2 cellular contexts compared by ENCODE assay signal in the genomic region with DNA sequence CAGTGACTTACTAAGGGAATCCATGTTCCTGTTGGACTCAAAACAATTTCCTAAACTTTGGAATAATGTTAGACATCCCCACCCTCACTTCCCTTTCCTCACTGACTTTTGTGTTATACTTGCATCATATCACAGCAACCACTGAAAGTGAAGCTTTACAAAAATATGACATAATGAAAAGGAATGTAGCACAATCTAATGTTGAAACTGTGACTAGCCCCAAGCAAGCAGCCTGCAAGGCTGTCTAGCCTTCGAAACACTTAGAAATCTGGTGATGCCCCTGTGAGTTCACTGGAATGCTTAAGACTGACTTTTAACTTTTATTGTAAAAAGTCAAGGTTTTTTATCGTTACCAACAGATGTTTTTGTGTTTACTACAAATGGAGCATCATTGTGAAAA.
TF ChIP-seq lines count a peak whose summit lies in the region.

No MANE protein-coding gene starts in this region.

TF ChIP-seq in SK-N-SH, 30 proteins besides CTCF, POLR2A, EP300 and RAD21 (continued from another document):
- TF ChIP-seq, protein P1, sequence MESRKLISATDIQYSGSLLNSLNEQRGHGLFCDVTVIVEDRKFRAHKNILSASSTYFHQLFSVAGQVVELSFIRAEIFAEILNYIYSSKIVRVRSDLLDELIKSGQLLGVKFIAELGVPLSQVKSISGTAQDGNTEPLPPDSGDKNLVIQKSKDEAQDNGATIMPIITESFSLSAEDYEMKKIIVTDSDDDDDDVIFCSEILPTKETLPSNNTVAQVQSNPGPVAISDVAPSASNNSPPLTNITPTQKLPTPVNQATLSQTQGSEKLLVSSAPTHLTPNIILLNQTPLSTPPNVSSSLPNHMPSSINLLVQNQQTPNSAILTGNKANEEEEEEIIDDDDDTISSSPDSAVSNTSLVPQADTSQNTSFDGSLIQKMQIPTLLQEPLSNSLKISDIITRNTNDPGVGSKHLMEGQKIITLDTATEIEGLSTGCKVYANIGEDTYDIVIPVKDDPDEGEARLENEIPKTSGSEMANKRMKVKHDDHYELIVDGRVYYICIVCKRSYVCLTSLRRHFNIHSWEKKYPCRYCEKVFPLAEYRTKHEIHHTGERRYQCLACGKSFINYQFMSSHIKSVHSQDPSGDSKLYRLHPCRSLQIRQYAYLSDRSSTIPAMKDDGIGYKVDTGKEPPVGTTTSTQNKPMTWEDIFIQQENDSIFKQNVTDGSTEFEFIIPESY (IDR thresholded peaks at IDR 0.05; ENCODE audit: borderline replicate concordance, low read depth) = no peak
- TF ChIP-seq REST (IDR thresholded peaks at IDR 0.05; ENCODE audit: low read depth, low read length) (no peak), JUND (IDR thresholded peaks at IDR 0.05) (no peak), GATA2 (CRISPR knock-in tag; IDR thresholded peaks at IDR 0.05) (no peak), MAX (IDR thresholded peaks at IDR 0.05; ENCODE audit: low read depth) (no peak), RFX5 (IDR thresholded peaks at IDR 0.05; ENCODE audit: low read length) (no peak), IRF3 (IDR thresholded peaks at IDR 0.05; ENCODE audit: low read depth, low read length) (no peak)
- TF ChIP-seq, protein P2, sequence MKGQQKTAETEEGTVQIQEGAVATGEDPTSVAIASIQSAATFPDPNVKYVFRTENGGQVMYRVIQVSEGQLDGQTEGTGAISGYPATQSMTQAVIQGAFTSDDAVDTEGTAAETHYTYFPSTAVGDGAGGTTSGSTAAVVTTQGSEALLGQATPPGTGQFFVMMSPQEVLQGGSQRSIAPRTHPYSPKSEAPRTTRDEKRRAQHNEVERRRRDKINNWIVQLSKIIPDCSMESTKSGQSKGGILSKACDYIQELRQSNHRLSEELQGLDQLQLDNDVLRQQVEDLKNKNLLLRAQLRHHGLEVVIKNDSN (IDR thresholded peaks at IDR 0.05; ENCODE audit: borderline replicate concordance, low read depth) = no peak

TF ChIP-seq in SK-N-SH treated with all-trans-retinoic acid at 6 μM for 48 hours, 23 proteins besides CTCF, POLR2A, EP300 and RAD21 (continued from another document):
- no peak for TF ChIP-seq PATZ1 (CRISPR knock-in tag; IDR thresholded peaks at IDR 0.05; ENCODE audit: borderline replicate concordance)
- no peak for TF ChIP-seq PPARA (CRISPR knock-in tag; IDR thresholded peaks at IDR 0.05; ENCODE audit: borderline replicate concordance)
- TF ChIP-seq ARNTL (CRISPR knock-in tag; IDR thresholded peaks at IDR 0.05; ENCODE audit: borderline replicate concordance, low read depth) = no peak
- no peak for TF ChIP-seq BACH2 (CRISPR knock-in tag; IDR thresholded peaks at IDR 0.05; ENCODE audit: borderline replicate concordance)
- TF ChIP-seq SNAI2 (CRISPR knock-in tag; IDR thresholded peaks at IDR 0.05) = no peak
- no peak for TF ChIP-seq TCF4 (CRISPR knock-in tag; IDR thresholded peaks at IDR 0.05; ENCODE audit: borderline replicate concordance)
- TF ChIP-seq ZFP30 (CRISPR knock-in tag; IDR thresholded peaks at IDR 0.05) = no peak
